ENCODE assay signal across 1 cellular context in the genomic region with DNA sequence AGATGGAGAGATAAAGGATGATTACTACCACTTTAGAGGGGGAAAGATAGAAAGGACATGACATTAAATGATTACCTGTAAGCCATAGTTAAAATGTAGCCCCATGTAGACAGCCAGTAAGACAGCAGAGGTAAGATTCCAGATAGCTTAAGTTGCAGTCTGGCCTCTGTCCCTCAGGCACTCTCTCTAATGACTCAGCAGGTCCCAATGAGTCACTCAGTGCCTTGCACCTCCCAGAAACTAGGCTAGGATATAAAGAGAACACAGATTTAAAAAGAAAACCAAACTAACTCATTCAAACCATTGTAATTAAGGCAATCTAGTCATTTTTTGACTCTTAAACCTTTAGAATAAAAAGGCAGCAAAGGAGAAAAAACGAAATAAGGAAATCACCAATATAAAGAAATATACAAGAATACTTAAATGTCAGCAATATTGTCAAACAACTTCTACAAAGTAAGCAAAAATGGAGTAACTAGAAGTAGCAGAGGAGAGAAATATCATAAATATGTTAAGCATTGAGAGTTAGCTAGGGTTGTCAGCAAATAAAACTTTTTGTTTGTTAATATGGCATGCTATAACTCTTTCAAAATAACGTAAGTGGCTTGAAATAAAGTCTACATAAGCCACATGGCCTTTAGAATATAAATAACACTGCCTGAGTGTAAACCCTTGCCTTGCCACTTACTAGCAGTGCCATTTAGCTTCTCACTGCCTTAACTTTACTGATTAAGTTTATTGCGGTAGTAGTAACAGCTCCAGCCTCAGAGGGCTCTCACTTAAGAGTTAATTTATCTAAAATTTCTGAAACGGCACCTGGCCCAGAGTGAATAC.
A peak's percentile ranks its signal among the peaks of the same experiment; 100 is the strongest.
TF ChIP-seq lines count a peak whose summit lies in the region.

No MANE protein-coding gene starts in this region.

TF ChIP-seq in HepG2, 621 proteins besides CTCF, POLR2A, EP300 and RAD21 (continued from another document and continues in another):
- TF ChIP-seq, protein P1, sequence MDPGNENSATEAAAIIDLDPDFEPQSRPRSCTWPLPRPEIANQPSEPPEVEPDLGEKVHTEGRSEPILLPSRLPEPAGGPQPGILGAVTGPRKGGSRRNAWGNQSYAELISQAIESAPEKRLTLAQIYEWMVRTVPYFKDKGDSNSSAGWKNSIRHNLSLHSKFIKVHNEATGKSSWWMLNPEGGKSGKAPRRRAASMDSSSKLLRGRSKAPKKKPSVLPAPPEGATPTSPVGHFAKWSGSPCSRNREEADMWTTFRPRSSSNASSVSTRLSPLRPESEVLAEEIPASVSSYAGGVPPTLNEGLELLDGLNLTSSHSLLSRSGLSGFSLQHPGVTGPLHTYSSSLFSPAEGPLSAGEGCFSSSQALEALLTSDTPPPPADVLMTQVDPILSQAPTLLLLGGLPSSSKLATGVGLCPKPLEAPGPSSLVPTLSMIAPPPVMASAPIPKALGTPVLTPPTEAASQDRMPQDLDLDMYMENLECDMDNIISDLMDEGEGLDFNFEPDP (CRISPR knock-in tag; conservative IDR thresholded peaks at IDR 0.05): no peak
- TF ChIP-seq, protein P2, sequence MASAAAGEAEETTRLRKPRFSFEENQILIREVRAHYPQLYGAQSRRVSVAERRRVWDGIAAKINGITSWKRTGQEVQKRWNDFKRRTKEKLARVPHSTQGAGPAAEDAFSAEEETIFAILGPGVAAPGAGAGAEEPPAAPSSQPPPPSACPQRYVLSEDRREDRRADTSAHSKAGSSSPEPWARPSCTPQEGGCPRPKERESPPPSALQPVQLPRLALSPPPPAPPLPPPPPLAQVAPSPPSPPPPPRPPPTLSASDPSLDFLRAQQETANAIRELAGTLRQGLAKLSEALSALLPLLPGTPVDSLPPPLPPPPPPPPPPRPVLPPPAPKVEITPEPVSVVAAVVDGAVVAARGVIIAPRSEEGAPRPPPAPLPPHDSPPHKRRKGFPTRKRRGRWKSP (CRISPR knock-in tag; IDR thresholded peaks at IDR 0.05): no peak
- TF ChIP-seq, protein P3, sequence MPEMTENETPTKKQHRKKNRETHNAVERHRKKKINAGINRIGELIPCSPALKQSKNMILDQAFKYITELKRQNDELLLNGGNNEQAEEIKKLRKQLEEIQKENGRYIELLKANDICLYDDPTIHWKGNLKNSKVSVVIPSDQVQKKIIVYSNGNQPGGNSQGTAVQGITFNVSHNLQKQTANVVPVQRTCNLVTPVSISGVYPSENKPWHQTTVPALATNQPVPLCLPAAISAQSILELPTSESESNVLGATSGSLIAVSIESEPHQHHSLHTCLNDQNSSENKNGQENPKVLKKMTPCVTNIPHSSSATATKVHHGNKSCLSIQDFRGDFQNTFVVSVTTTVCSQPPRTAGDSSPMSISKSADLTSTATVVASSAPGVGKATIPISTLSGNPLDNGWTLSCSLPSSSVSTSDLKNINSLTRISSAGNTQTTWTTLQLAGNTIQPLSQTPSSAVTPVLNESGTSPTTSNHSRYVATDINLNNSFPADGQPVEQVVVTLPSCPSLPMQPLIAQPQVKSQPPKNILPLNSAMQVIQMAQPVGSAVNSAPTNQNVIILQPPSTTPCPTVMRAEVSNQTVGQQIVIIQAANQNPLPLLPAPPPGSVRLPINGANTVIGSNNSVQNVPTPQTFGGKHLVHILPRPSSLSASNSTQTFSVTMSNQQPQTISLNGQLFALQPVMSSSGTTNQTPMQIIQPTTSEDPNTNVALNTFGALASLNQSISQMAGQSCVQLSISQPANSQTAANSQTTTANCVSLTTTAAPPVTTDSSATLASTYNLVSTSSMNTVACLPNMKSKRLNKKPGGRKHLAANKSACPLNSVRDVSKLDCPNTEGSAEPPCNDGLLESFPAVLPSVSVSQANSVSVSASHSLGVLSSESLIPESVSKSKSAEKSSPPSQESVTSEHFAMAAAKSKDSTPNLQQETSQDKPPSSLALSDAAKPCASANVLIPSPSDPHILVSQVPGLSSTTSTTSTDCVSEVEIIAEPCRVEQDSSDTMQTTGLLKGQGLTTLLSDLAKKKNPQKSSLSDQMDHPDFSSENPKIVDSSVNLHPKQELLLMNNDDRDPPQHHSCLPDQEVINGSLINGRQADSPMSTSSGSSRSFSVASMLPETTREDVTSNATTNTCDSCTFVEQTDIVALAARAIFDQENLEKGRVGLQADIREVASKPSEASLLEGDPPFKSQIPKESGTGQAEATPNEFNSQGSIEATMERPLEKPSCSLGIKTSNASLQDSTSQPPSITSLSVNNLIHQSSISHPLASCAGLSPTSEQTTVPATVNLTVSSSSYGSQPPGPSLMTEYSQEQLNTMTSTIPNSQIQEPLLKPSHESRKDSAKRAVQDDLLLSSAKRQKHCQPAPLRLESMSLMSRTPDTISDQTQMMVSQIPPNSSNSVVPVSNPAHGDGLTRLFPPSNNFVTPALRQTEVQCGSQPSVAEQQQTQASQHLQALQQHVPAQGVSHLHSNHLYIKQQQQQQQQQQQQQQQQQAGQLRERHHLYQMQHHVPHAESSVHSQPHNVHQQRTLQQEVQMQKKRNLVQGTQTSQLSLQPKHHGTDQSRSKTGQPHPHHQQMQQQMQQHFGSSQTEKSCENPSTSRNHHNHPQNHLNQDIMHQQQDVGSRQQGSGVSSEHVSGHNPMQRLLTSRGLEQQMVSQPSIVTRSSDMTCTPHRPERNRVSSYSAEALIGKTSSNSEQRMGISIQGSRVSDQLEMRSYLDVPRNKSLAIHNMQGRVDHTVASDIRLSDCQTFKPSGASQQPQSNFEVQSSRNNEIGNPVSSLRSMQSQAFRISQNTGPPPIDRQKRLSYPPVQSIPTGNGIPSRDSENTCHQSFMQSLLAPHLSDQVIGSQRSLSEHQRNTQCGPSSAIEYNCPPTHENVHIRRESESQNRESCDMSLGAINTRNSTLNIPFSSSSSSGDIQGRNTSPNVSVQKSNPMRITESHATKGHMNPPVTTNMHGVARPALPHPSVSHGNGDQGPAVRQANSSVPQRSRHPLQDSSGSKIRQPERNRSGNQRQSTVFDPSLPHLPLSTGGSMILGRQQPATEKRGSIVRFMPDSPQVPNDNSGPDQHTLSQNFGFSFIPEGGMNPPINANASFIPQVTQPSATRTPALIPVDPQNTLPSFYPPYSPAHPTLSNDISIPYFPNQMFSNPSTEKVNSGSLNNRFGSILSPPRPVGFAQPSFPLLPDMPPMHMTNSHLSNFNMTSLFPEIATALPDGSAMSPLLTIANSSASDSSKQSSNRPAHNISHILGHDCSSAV (CRISPR knock-in tag; IDR thresholded peaks at IDR 0.05; ENCODE audit: borderline replicate concordance): no peak
- TF ChIP-seq ZNF264 (CRISPR knock-in tag; IDR thresholded peaks at IDR 0.05) (no peak), ZNF235 (CRISPR knock-in tag; IDR thresholded peaks at IDR 0.05; ENCODE audit: borderline replicate concordance) (no peak), ZNF660 (CRISPR knock-in tag; IDR thresholded peaks at IDR 0.05; ENCODE audit: borderline replicate concordance, low read depth) (no peak), ZSCAN20 (CRISPR knock-in tag; IDR thresholded peaks at IDR 0.05; ENCODE audit: borderline replicate concordance) (no peak), MEIS2 (CRISPR knock-in tag; IDR thresholded peaks at IDR 0.05) (no peak), ZNF782 (CRISPR knock-in tag; IDR thresholded peaks at IDR 0.05; ENCODE audit: borderline replicate concordance) (no peak), ZNF674 (CRISPR knock-in tag; IDR thresholded peaks at IDR 0.05; ENCODE audit: low read depth) (no peak), CEBPG (CRISPR knock-in tag; IDR thresholded peaks at IDR 0.05) (peak; percentile 26; the same call in 1 of the 2 replicates), PAX8 (CRISPR knock-in tag; IDR thresholded peaks at IDR 0.05; ENCODE audit: borderline replicate concordance) (no peak), ZNF230 (CRISPR knock-in tag; IDR thresholded peaks at IDR 0.05) (no peak), KDM5B (CRISPR knock-in tag; IDR thresholded peaks at IDR 0.05; ENCODE audit: borderline replicate concordance) (no peak), ZFYVE20 (CRISPR knock-in tag; IDR thresholded peaks at IDR 0.05; ENCODE audit: borderline replicate concordance, low read depth) (no peak), NPAS2 (CRISPR knock-in tag; IDR thresholded peaks at IDR 0.05; ENCODE audit: borderline replicate concordance) (no peak), ZFP41 (CRISPR knock-in tag; IDR thresholded peaks at IDR 0.05; ENCODE audit: borderline replicate concordance) (no peak), NRL (CRISPR knock-in tag; IDR thresholded peaks at IDR 0.05; ENCODE audit: borderline replicate concordance) (no peak), SALL1 (CRISPR knock-in tag; IDR thresholded peaks at IDR 0.05) (no peak), ZSCAN29 (CRISPR knock-in tag; conservative IDR thresholded peaks at IDR 0.05) (no peak), SMARCE1 (IDR thresholded peaks at IDR 0.05; ENCODE audit: borderline replicate concordance) (no peak), STAG1 (CRISPR knock-in tag; IDR thresholded peaks at IDR 0.05) (peak; percentile 7; the same call in 1 of the 2 replicates), ZNF850 (CRISPR knock-in tag; conservative IDR thresholded peaks at IDR 0.05) (no peak), JUND (CRISPR knock-in tag; IDR thresholded peaks at IDR 0.05) (no peak), TEAD3 (CRISPR knock-in tag; optimal IDR thresholded peaks at IDR 0.05; ENCODE audit: borderline replicate concordance) (peak; percentile 36), ZNF619 (CRISPR knock-in tag; IDR thresholded peaks at IDR 0.05) (no peak), PRPF4 (IDR thresholded peaks at IDR 0.05; ENCODE audit: low read depth, low read length, poor library complexity, severe bottlenecking) (no peak), RBAK (CRISPR knock-in tag; IDR thresholded peaks at IDR 0.05) (no peak), ZNF335 (CRISPR knock-in tag; IDR thresholded peaks at IDR 0.05) (no peak), IRF2 (CRISPR knock-in tag; IDR thresholded peaks at IDR 0.05) (no peak), TOPORS (CRISPR knock-in tag; IDR thresholded peaks at IDR 0.05) (no peak), LCORL (IDR thresholded peaks at IDR 0.05) (no peak), LCORL (CRISPR knock-in tag; IDR thresholded peaks at IDR 0.05) (no peak)
- TF ChIP-seq, protein P4, sequence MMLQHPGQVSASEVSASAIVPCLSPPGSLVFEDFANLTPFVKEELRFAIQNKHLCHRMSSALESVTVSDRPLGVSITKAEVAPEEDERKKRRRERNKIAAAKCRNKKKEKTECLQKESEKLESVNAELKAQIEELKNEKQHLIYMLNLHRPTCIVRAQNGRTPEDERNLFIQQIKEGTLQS (CRISPR knock-in tag; IDR thresholded peaks at IDR 0.05): peak; percentile 77
- TF ChIP-seq, protein P5, sequence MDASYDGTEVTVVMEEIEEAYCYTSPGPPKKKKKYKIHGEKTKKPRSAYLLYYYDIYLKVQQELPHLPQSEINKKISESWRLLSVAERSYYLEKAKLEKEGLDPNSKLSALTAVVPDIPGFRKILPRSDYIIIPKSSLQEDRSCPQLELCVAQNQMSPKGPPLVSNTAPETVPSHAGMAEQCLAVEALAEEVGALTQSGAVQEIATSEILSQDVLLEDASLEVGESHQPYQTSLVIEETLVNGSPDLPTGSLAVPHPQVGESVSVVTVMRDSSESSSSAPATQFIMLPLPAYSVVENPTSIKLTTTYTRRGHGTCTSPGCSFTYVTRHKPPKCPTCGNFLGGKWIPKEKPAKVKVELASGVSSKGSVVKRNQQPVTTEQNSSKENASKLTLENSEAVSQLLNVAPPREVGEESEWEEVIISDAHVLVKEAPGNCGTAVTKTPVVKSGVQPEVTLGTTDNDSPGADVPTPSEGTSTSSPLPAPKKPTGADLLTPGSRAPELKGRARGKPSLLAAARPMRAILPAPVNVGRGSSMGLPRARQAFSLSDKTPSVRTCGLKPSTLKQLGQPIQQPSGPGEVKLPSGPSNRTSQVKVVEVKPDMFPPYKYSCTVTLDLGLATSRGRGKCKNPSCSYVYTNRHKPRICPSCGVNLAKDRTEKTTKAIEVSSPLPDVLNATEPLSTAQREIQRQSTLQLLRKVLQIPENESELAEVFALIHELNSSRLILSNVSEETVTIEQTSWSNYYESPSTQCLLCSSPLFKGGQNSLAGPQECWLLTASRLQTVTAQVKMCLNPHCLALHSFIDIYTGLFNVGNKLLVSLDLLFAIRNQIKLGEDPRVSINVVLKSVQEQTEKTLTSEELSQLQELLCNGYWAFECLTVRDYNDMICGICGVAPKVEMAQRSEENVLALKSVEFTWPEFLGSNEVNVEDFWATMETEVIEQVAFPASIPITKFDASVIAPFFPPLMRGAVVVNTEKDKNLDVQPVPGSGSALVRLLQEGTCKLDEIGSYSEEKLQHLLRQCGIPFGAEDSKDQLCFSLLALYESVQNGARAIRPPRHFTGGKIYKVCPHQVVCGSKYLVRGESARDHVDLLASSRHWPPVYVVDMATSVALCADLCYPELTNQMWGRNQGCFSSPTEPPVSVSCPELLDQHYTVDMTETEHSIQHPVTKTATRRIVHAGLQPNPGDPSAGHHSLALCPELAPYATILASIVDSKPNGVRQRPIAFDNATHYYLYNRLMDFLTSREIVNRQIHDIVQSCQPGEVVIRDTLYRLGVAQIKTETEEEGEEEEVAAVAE (CRISPR knock-in tag; IDR thresholded peaks at IDR 0.05; ENCODE audit: borderline replicate concordance): no peak
- TF ChIP-seq, protein P6, sequence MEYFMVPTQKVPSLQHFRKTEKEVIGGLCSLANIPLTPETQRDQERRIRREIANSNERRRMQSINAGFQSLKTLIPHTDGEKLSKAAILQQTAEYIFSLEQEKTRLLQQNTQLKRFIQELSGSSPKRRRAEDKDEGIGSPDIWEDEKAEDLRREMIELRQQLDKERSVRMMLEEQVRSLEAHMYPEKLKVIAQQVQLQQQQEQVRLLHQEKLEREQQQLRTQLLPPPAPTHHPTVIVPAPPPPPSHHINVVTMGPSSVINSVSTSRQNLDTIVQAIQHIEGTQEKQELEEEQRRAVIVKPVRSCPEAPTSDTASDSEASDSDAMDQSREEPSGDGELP (IDR thresholded peaks at IDR 0.05; ENCODE audit: borderline replicate concordance, low read depth): no peak
- TF ChIP-seq, protein P7, sequence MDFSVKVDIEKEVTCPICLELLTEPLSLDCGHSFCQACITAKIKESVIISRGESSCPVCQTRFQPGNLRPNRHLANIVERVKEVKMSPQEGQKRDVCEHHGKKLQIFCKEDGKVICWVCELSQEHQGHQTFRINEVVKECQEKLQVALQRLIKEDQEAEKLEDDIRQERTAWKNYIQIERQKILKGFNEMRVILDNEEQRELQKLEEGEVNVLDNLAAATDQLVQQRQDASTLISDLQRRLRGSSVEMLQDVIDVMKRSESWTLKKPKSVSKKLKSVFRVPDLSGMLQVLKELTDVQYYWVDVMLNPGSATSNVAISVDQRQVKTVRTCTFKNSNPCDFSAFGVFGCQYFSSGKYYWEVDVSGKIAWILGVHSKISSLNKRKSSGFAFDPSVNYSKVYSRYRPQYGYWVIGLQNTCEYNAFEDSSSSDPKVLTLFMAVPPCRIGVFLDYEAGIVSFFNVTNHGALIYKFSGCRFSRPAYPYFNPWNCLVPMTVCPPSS (IDR thresholded peaks at IDR 0.05): no peak
- TF ChIP-seq, protein P8, sequence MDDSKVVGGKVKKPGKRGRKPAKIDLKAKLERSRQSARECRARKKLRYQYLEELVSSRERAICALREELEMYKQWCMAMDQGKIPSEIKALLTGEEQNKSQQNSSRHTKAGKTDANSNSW (CRISPR knock-in tag; IDR thresholded peaks at IDR 0.05; ENCODE audit: borderline replicate concordance): no peak
- TF ChIP-seq, protein P9, sequence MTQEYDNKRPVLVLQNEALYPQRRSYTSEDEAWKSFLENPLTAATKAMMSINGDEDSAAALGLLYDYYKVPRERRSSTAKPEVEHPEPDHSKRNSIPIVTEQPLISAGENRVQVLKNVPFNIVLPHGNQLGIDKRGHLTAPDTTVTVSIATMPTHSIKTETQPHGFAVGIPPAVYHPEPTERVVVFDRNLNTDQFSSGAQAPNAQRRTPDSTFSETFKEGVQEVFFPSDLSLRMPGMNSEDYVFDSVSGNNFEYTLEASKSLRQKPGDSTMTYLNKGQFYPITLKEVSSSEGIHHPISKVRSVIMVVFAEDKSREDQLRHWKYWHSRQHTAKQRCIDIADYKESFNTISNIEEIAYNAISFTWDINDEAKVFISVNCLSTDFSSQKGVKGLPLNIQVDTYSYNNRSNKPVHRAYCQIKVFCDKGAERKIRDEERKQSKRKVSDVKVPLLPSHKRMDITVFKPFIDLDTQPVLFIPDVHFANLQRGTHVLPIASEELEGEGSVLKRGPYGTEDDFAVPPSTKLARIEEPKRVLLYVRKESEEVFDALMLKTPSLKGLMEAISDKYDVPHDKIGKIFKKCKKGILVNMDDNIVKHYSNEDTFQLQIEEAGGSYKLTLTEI (CRISPR knock-in tag; conservative IDR thresholded peaks at IDR 0.05): no peak
